26 cellular contexts compared by ENCODE assay signal in the genomic region with DNA sequence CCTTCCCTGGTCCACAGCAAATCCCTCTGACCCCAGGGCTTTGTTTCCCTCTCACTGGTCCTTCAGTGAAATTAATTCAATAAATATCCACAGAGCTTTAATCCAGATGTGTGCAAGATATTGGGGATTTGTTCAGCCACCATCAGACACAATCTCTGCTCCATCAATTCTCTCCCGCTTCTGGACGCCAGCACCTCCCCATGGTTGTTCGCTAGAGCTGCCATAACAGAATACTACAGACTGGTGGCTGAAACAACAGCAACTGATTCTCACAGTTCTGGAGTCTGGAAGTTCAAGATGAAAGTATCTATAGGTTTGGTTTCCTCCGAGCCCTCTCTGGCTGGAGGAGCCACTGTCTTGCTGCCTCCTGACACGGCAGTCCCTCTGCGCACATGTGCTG.
DNase-seq lines count a peak whose midpoint lies in the region; ATAC-seq, FAIRE-seq and TF ChIP-seq lines count a peak whose summit lies in the region.
"Had no signal": no experiment of that assay in that cellular context is flagged by ENCODE, and none has a peak within 500 bp of the region (broad histone marks: within the 10 kb centered on the region; RNA-seq: fewer than 3 reads in every experiment).

No MANE protein-coding gene starts in this region.

- H3K4me1 ChIP-seq in BE2C: peaks cover 12% of the 10 kb centered on the region
- no peaks in the 10 kb centered on the region for H3K4me1 ChIP-seq in Loucy (ENCODE audit: insufficient read depth, low read length, poor library complexity, severe bottlenecking)
- no peaks in the 10 kb centered on the region for H3K4me1 ChIP-seq in foreskin keratinocyte
- peaks cover 11% of the 10 kb centered on the region for H3K4me1 ChIP-seq in HAP-1
- H3K4me1 ChIP-seq: A549 had no signal

- no peaks in the 10 kb centered on the region for H4K20me1 ChIP-seq in Loucy (ENCODE audit: insufficient read depth, low read length, poor library complexity, severe bottlenecking)

- H3K9me2 ChIP-seq in Loucy (replicated peaks; ENCODE audit: low read depth, low read length): no peaks in the 10 kb centered on the region

- peaks cover 6% of the 10 kb centered on the region; the same call in 1 of the 2 replicates for H3K4me1 Mint-ChIP-seq in WTC11
- H3K4me1 Mint-ChIP-seq in activated T-cell treated with anti-CD3 and anti-CD28 coated beads, Interleukin-2, amount 50 U/mL, for 24 hours (ENCODE audit: low read depth): no peaks in the 10 kb centered on the region
- H3K4me1 Mint-ChIP-seq: CD8-positive, alpha-beta memory T cell; T-helper 17 cell had no signal

- no peaks in the 10 kb centered on the region for H3K36me3 Mint-ChIP-seq in WTC11
- H3K36me3 Mint-ChIP-seq in activated T-cell treated with anti-CD3 and anti-CD28 coated beads, Interleukin-2, amount 50 U/mL, for 24 hours (ENCODE audit: low read depth): peaks cover 7% of the 10 kb centered on the region

- H3K9me3 ChIP-seq in BE2C: no peaks in the 10 kb centered on the region
- no peaks in the 10 kb centered on the region for H3K9me3 ChIP-seq in Loucy (ENCODE audit: insufficient read depth, low read depth, low read length)
- no peaks in the 10 kb centered on the region for H3K9me3 ChIP-seq in HAP-1
- H3K9me3 ChIP-seq: A549, MG63 had no signal

- DNase-seq in BE2C: no peak
- no peak for DNase-seq in WTC11 (ENCODE audit: low spot score)
- DNase-seq in foreskin keratinocyte: no peak
- no peak for DNase-seq in NOMO-1 treated with dmso at 0.1 percent for 144 hours (lab: John Stamatoyannopoulos, UW; ENCODE audit: unreplicated experiment)
- no peak for DNase-seq in HAP-1 (ENCODE audit: low spot score in 2 of 2)
- DNase-seq in H54 (ENCODE audit: insufficient read length, low spot score): no peak
- DNase-seq in activated T-cell treated with anti-CD3 and anti-CD28 coated beads, Interleukin-2, amount 50 U/mL, for 24 hours: no peak
- DNase-seq: CD8-positive, alpha-beta memory T cell; DMS 273 treated with DMSO at 0.1 percent for 48 hours; DND-41; GM23248; KBM-7; MG63; NCI-H1105 treated with DMSO at 0.1 percent for 48 hours; NCI-H146; NCI-H1930; NCI-H446 treated with DMSO at 0.1 percent for 48 hours; NCI-H526; NCI-H82; NK-92 treated with Interleukin-12 subunit alpha and Interleukin-12 subunit beta, amount 100 ng/mL, for 24 hours; T-helper 17 cell had no signal

- no peak for FAIRE-seq in H54 (lab: Jason Lieb, UNC)
- FAIRE-seq: A549, RCC 7860 had no signal

- H3K4me3 Mint-ChIP-seq in WTC11: no peak overlapping the region
- no peak overlapping the region for H3K4me3 Mint-ChIP-seq in activated T-cell treated with anti-CD3 and anti-CD28 coated beads, Interleukin-2, amount 50 U/mL, for 24 hours
- H3K4me3 Mint-ChIP-seq: CD8-positive, alpha-beta memory T cell had no signal

- H2AFZ ChIP-seq in Loucy (ENCODE audit: low read length): no peak overlapping the region
- H2AFZ ChIP-seq: GM23248 had no signal

- ATAC-seq in WTC11 (peak; percentile 47; the same call in 1 of the 2 replicates), foreskin keratinocyte (no peak)
- ATAC-seq: A549, SK-N-SH treated with all-trans-retinoic acid at 6 μM for 48 hours, T-helper 17 cell had no signal

- H3K9ac ChIP-seq in Loucy (ENCODE audit: low read depth, low read length, poor library complexity, severe bottlenecking): no peak overlapping the region
- H3K9ac ChIP-seq: GM23248 had no signal

- TF ChIP-seq CTCF in BE2C (IDR thresholded peaks at IDR 0.05; ENCODE audit: low read depth, low read length) (peak; percentile 25), Loucy (conservative IDR thresholded peaks at IDR 0.05; ENCODE audit: low read length) (peak; percentile 33), WTC11 (IDR thresholded peaks at IDR 0.05) (no peak), foreskin keratinocyte (conservative IDR thresholded peaks at IDR 0.05) (peak; percentile 25)

- POLR2A ChIA-PET in WTC11 (lab: Charles Lee): no interaction called here

- H3K4me3 ChIP-seq in BE2C (ENCODE audit: low read depth, low read length) (no peak overlapping the region), Loucy (ENCODE audit: low read length, poor library complexity, severe bottlenecking) (no peak overlapping the region), HAP-1 (no peak overlapping the region)
- H3K4me3 ChIP-seq: A549, GM23248, MG63 had no signal

- no peaks in the 10 kb centered on the region for H3K27me3 Mint-ChIP-seq in WTC11 (ENCODE audit: low read depth)
- H3K27me3 Mint-ChIP-seq in activated T-cell treated with anti-CD3 and anti-CD28 coated beads, Interleukin-2, amount 50 U/mL, for 24 hours: no peaks in the 10 kb centered on the region
- H3K27me3 Mint-ChIP-seq: T-helper 17 cell had no signal

- H3K9me3 Mint-ChIP-seq in WTC11: no peaks in the 10 kb centered on the region
- no peaks in the 10 kb centered on the region for H3K9me3 Mint-ChIP-seq in activated T-cell treated with anti-CD3 and anti-CD28 coated beads, Interleukin-2, amount 50 U/mL, for 24 hours

- no peaks in the 10 kb centered on the region for H3K79me2 ChIP-seq in Loucy (ENCODE audit: insufficient read depth, low read length)

- CTCF ChIA-PET in WTC11 (lab: Charles Lee): interaction anchor here (0.8 kb wide), 1 partner anchor 51 kb away, joined by 3 read pairs; no protein-coding TSS in a partner anchor

- in situ Hi-C loops in HAP-1 (cut with MboI; ENCODE audit: low sequenced_read_pairs): no loop called here

- H3K27ac Mint-ChIP-seq in WTC11: no peak overlapping the region
- no peak overlapping the region for H3K27ac Mint-ChIP-seq in activated T-cell treated with anti-CD3 and anti-CD28 coated beads, Interleukin-2, amount 50 U/mL, for 24 hours
- H3K27ac Mint-ChIP-seq: CD8-positive, alpha-beta memory T cell; T-helper 17 cell had no signal

- no peaks in the 10 kb centered on the region for H3F3A ChIP-seq in Loucy (ENCODE audit: low read depth)

- no peak for TF ChIP-seq POLR2A in H54 (IDR thresholded peaks at IDR 0.05; ENCODE audit: low read depth, low read length)

- no peak overlapping the region for H3K27ac ChIP-seq in foreskin keratinocyte
- H3K27ac ChIP-seq: A549, C4-2B, GM23248 had no signal

- H3K4me2 ChIP-seq in Loucy (ENCODE audit: low read depth, low read length, poor library complexity, severe bottlenecking): no peak overlapping the region
- H3K4me2 ChIP-seq: A549 had no signal

- H3K27me3 ChIP-seq in BE2C (no peaks in the 10 kb centered on the region), Loucy (ENCODE audit: insufficient read depth, low read length, poor library complexity, severe bottlenecking) (no peaks in the 10 kb centered on the region), foreskin keratinocyte (no peaks in the 10 kb centered on the region), HAP-1 (ENCODE audit: low read depth) (no peaks in the 10 kb centered on the region)
- H3K27me3 ChIP-seq: MG63 had no signal

- H3K36me3 ChIP-seq in BE2C: no peaks in the 10 kb centered on the region
- no peaks in the 10 kb centered on the region for H3K36me3 ChIP-seq in Loucy (ENCODE audit: insufficient read depth, low read length)
- no peaks in the 10 kb centered on the region for H3K36me3 ChIP-seq in HAP-1 (replicated peaks)
- H3K36me3 ChIP-seq: MG63 had no signal

TF ChIP-seq in WTC11, 78 proteins besides CTCF, POLR2A, EP300 and RAD21 (continues in another document):
- TF ChIP-seq GRHL2 (CRISPR knock-in tag; IDR thresholded peaks at IDR 0.05; ENCODE audit: insufficient replicate concordance, severe bottlenecking) (no peak), GTF2I (CRISPR knock-in tag; conservative IDR thresholded peaks at IDR 0.05) (no peak), NR1H2 (CRISPR knock-in tag; IDR thresholded peaks at IDR 0.05) (no peak), ZNF416 (CRISPR knock-in tag; IDR thresholded peaks at IDR 0.05) (no peak)
- TF ChIP-seq, protein P1, sequence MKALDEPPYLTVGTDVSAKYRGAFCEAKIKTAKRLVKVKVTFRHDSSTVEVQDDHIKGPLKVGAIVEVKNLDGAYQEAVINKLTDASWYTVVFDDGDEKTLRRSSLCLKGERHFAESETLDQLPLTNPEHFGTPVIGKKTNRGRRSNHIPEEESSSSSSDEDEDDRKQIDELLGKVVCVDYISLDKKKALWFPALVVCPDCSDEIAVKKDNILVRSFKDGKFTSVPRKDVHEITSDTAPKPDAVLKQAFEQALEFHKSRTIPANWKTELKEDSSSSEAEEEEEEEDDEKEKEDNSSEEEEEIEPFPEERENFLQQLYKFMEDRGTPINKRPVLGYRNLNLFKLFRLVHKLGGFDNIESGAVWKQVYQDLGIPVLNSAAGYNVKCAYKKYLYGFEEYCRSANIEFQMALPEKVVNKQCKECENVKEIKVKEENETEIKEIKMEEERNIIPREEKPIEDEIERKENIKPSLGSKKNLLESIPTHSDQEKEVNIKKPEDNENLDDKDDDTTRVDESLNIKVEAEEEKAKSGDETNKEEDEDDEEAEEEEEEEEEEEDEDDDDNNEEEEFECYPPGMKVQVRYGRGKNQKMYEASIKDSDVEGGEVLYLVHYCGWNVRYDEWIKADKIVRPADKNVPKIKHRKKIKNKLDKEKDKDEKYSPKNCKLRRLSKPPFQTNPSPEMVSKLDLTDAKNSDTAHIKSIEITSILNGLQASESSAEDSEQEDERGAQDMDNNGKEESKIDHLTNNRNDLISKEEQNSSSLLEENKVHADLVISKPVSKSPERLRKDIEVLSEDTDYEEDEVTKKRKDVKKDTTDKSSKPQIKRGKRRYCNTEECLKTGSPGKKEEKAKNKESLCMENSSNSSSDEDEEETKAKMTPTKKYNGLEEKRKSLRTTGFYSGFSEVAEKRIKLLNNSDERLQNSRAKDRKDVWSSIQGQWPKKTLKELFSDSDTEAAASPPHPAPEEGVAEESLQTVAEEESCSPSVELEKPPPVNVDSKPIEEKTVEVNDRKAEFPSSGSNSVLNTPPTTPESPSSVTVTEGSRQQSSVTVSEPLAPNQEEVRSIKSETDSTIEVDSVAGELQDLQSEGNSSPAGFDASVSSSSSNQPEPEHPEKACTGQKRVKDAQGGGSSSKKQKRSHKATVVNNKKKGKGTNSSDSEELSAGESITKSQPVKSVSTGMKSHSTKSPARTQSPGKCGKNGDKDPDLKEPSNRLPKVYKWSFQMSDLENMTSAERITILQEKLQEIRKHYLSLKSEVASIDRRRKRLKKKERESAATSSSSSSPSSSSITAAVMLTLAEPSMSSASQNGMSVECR (CRISPR knock-in tag; IDR thresholded peaks at IDR 0.05; ENCODE audit: borderline replicate concordance): no peak
